In the genomic region with DNA sequence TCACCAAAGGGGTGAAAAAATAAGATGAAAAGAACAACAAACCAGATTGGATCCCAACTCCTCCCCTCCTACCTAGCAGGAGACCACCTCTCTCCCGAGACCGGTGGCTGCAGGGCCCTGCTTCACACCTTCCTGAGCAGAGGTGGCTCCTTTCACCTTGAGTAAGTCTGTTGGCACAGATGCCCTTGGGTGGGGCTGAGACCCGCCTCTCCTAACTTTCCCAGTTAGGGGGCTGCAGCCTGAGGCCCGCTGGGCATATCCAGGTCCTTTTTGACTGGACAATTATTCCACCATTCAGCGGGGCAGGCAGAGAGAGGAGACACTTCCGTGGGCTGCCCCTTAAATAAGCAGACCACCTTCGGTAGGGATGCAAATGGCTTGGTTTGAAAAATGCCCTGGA, we compare ENCODE assay signal across 16 cellular contexts. TPM values are rescaled to one million over a fixed set of nuclear protein-coding genes. Genes with fewer than 3 reads are reported as not detected.
"Had no signal": no experiment of that assay in that cellular context is flagged by ENCODE, and none has a peak within 500 bp of the region (broad histone marks: within the 10 kb centered on the region; RNA-seq: fewer than 3 reads in every experiment).

No MANE protein-coding gene starts in this region.

- H3K27ac ChIP-seq: prostate gland, upper lobe of right lung had no signal

- H3K4me1 Mint-ChIP-seq: activated naive CD4-positive, alpha-beta T cell treated with anti-CD3 and anti-CD28 coated beads, Interleukin-2, amount 10 ng/mL, durations not matched to agents 7 days and 5 days had no signal

- H3K9me3 ChIP-seq: prostate gland, upper lobe of right lung had no signal

- ATAC-seq: activated T-helper 17 cell treated with anti-CD3 and anti-CD28 coated beads, Interleukin-2, amount 50 U/mL, for 72 hours; stimulated activated naive CD8-positive, alpha-beta T cell treated with anti-CD3 and anti-CD28 coated beads, Interleukin-15, amount 100 ng/mL, for 72 hours had no signal

- H3K27ac Mint-ChIP-seq: activated CD4-positive, alpha-beta T cell treated with anti-CD3 and anti-CD28 coated beads, Interleukin-2, amount 10 ng/mL, durations not matched to agents 24 days and 14 days; activated naive CD4-positive, alpha-beta T cell treated with anti-CD3 and anti-CD28 coated beads, Interleukin-2, amount 10 ng/mL, durations not matched to agents 7 days and 5 days; activated T-helper 17 cell treated with anti-CD3 and anti-CD28 coated beads, Interleukin-2, amount 50 U/mL, for 72 hours; nephron progenitor cell; stimulated activated naive CD8-positive, alpha-beta T cell treated with anti-CD3 and anti-CD28 coated beads, Interleukin-15, amount 100 ng/mL, for 72 hours had no signal

- FAIRE-seq: astrocyte, bronchial epithelial cell had no signal

- H3K4me1 ChIP-seq: prostate gland, upper lobe of right lung had no signal

- DNase-seq: activated CD4-positive, alpha-beta T cell treated with anti-CD3 and anti-CD28 coated beads, Interleukin-2, amount 10 ng/mL, durations not matched to agents 24 days and 14 days; activated naive CD4-positive, alpha-beta T cell treated with anti-CD3 and anti-CD28 coated beads, Interleukin-2, amount 10 ng/mL, durations not matched to agents 7 days and 5 days; occipital lobe; stimulated activated naive CD8-positive, alpha-beta T cell treated with anti-CD3 and anti-CD28 coated beads, Interleukin-15, amount 100 ng/mL, for 72 hours; T-helper 2 cell; upper lobe of right lung had no signal

- H3K4me3 Mint-ChIP-seq: activated CD4-positive, alpha-beta T cell treated with anti-CD3 and anti-CD28 coated beads, Interleukin-2, amount 10 ng/mL, durations not matched to agents 24 days and 14 days; activated naive CD4-positive, alpha-beta T cell treated with anti-CD3 and anti-CD28 coated beads, Interleukin-2, amount 10 ng/mL, durations not matched to agents 7 days and 5 days; activated T-helper 17 cell treated with anti-CD3 and anti-CD28 coated beads, Interleukin-2, amount 50 U/mL, for 72 hours had no signal

- H3K36me3 ChIP-seq: prostate gland, upper lobe of right lung had no signal

- H3K36me3 Mint-ChIP-seq: activated naive CD4-positive, alpha-beta T cell treated with anti-CD3 and anti-CD28 coated beads, Interleukin-2, amount 10 ng/mL, durations not matched to agents 7 days and 5 days had no signal

RNA-seq across cellular contexts. Expression of a gene that starts 1.3 kb away (rescaled TPM):
- total RNA-seq: activated CD4-positive, alpha-beta T cell treated with anti-CD3 and anti-CD28 coated beads, Interleukin-2, amount 10 ng/mL, durations not matched to agents 24 days and 14 days; activated T-helper 17 cell treated with anti-CD3 and anti-CD28 coated beads, Interleukin-2, amount 50 U/mL, for 72 hours; astrocyte; bronchial epithelial cell; kidney epithelial cell; upper lobe of right lung had no signal

RNA-seq across cellular contexts. Expression of a gene that starts 59.9 kb away (rescaled TPM):
- total RNA-seq: astrocyte, bronchial epithelial cell, cerebellum, esophagus mucosa, kidney epithelial cell, liver, occipital lobe, prostate gland, temporal lobe, upper lobe of right lung had no signal
- polyA plus RNA-seq: liver had no signal
